Comparison of ENCODE assay signal across 23 cellular contexts in genomic region chr5:135005076-135005475, GRCh38. TPM values are rescaled to one million over a fixed set of nuclear protein-coding genes. Genes with fewer than 3 reads are reported as not detected.
DNase-seq lines count a peak whose midpoint lies in the region; ATAC-seq and TF ChIP-seq lines count a peak whose summit lies in the region.
"Had no signal": no experiment of that assay in that cellular context is flagged by ENCODE, and none has a peak within 500 bp of the region (broad histone marks: within the 10 kb centered on the region; RNA-seq: fewer than 3 reads in every experiment).

No MANE protein-coding gene starts in this region.

- no peak for ATAC-seq in activated naive CD8-positive, alpha-beta T cell treated with anti-CD3 and anti-CD28 coated beads, Interleukin-2, amount 10 ng/mL, durations not matched to agents 7 days and 5 days (ENCODE audit: low read depth)
- no peak for ATAC-seq in HG03442 (IDR thresholded peaks at IDR 0.05; ENCODE audit: unreplicated experiment)

- H3K4me1 Mint-ChIP-seq in activated naive CD8-positive, alpha-beta T cell treated with anti-CD3 and anti-CD28 coated beads, Interleukin-2, amount 10 ng/mL, durations not matched to agents 7 days and 5 days = no peaks in the 10 kb centered on the region
- no peaks in the 10 kb centered on the region for H3K4me1 Mint-ChIP-seq in activated naive CD8-positive, alpha-beta T cell treated with anti-CD3 and anti-CD28 coated beads for 36 hours
- no peaks in the 10 kb centered on the region for H3K4me1 Mint-ChIP-seq in endothelial cell (ENCODE audit: unreplicated experiment)

- no peak overlapping the region for H3K4me3 ChIP-seq in H7 (ENCODE audit: insufficient read depth, low read depth, low read length)
- no peak overlapping the region for H3K4me3 ChIP-seq in brain microvascular endothelial cell (ENCODE audit: low read depth, low read length)
- H3K4me3 ChIP-seq: BLaER1 treated with 17β-estradiol and CSF1 and Interleukin-3, amounts not matched to agents 10 nM and 100 nM; GM23248; HAP-1; MG63; PC-9 had no signal

- TF ChIP-seq CTCF in endothelial cell (IDR thresholded peaks at IDR 0.05; ENCODE audit: unreplicated experiment) (no peak), brain microvascular endothelial cell (IDR thresholded peaks at IDR 0.05; ENCODE audit: low read depth, low read length, missing control alignments) (no peak)

- no peak for DNase-seq in activated naive CD8-positive, alpha-beta T cell treated with anti-CD3 and anti-CD28 coated beads, Interleukin-2, amount 10 ng/mL, durations not matched to agents 7 days and 5 days
- DNase-seq in activated naive CD8-positive, alpha-beta T cell treated with anti-CD3 and anti-CD28 coated beads for 36 hours = no peak
- DNase-seq in H7 = peak; percentile 13
- DNase-seq in mesenteric fat pad (ENCODE audit: low spot score) = peak; percentile 75
- no peak for DNase-seq in endothelial cell (ENCODE audit: low spot score)
- DNase-seq in brain microvascular endothelial cell = no peak
- DNase-seq: AML-193; CD4-positive, alpha-beta T cell; GM23248; IMR-90; KG1; MG63; NCI-H1694; NCI-H2029 treated with DMSO at 0.1 percent for 48 hours; NCI-H526 treated with DMSO at 0.1 percent for 48 hours; PC-9; Right ventricle myocardium superior; RPMI8226 had no signal

- POLR2A ChIA-PET in activated naive CD8-positive, alpha-beta T cell treated with anti-CD3 and anti-CD28 coated beads, Interleukin-2, amount 10 ng/mL, durations not matched to agents 7 days and 5 days (lab: Charles Lee) = no interaction called here

- peaks cover 5% of the 10 kb centered on the region for H3K27me3 Mint-ChIP-seq in activated naive CD8-positive, alpha-beta T cell treated with anti-CD3 and anti-CD28 coated beads, Interleukin-2, amount 10 ng/mL, durations not matched to agents 7 days and 5 days
- H3K27me3 Mint-ChIP-seq in activated naive CD8-positive, alpha-beta T cell treated with anti-CD3 and anti-CD28 coated beads for 36 hours = peaks cover 5% of the 10 kb centered on the region
- peaks cover 3% of the 10 kb centered on the region for H3K27me3 Mint-ChIP-seq in endothelial cell (ENCODE audit: unreplicated experiment)
- H3K27me3 Mint-ChIP-seq: CD4-positive, alpha-beta T cell had no signal

- H3K36me3 ChIP-seq in H7 (replicated peaks; ENCODE audit: control insufficient read depth, insufficient read depth, low read length) = no peaks in the 10 kb centered on the region
- H3K36me3 ChIP-seq in brain microvascular endothelial cell (replicated peaks) = no peaks in the 10 kb centered on the region
- H3K36me3 ChIP-seq: HAP-1 had no signal

- no peak overlapping the region for H3K27ac ChIP-seq in brain microvascular endothelial cell
- H3K27ac ChIP-seq: BLaER1 treated with 17β-estradiol and CSF1 and Interleukin-3, amounts not matched to agents 10 nM and 100 nM; GM23248; PC-9 had no signal

- H3K27ac Mint-ChIP-seq in activated naive CD8-positive, alpha-beta T cell treated with anti-CD3 and anti-CD28 coated beads, Interleukin-2, amount 10 ng/mL, durations not matched to agents 7 days and 5 days = peak overlapping the region; percentile 48
- H3K27ac Mint-ChIP-seq in activated naive CD8-positive, alpha-beta T cell treated with anti-CD3 and anti-CD28 coated beads for 36 hours = no peak overlapping the region
- no peak overlapping the region for H3K27ac Mint-ChIP-seq in endothelial cell (ENCODE audit: unreplicated experiment)
- H3K27ac Mint-ChIP-seq: CD4-positive, alpha-beta T cell had no signal

- no peak overlapping the region for H3K4me3 Mint-ChIP-seq in activated naive CD8-positive, alpha-beta T cell treated with anti-CD3 and anti-CD28 coated beads, Interleukin-2, amount 10 ng/mL, durations not matched to agents 7 days and 5 days
- no peak overlapping the region for H3K4me3 Mint-ChIP-seq in activated naive CD8-positive, alpha-beta T cell treated with anti-CD3 and anti-CD28 coated beads for 36 hours
- no peak overlapping the region for H3K4me3 Mint-ChIP-seq in endothelial cell (ENCODE audit: unreplicated experiment)
- H3K4me3 Mint-ChIP-seq: CD4-positive, alpha-beta T cell had no signal

- in situ Hi-C loops in brain microvascular endothelial cell (cut with HindIII; ENCODE audit: low pct_ligation_motif_present, low sequenced_read_pairs) = no loop called here

- no peaks in the 10 kb centered on the region for H3K9me3 Mint-ChIP-seq in activated naive CD8-positive, alpha-beta T cell treated with anti-CD3 and anti-CD28 coated beads, Interleukin-2, amount 10 ng/mL, durations not matched to agents 7 days and 5 days
- H3K9me3 Mint-ChIP-seq in activated naive CD8-positive, alpha-beta T cell treated with anti-CD3 and anti-CD28 coated beads for 36 hours = peaks cover 4% of the 10 kb centered on the region
- no peaks in the 10 kb centered on the region for H3K9me3 Mint-ChIP-seq in endothelial cell (ENCODE audit: unreplicated experiment)
- H3K9me3 Mint-ChIP-seq: CD4-positive, alpha-beta T cell had no signal

- H3K27me3 ChIP-seq in H7 (ENCODE audit: control insufficient read depth, insufficient read depth, low read length) (no peaks in the 10 kb centered on the region), brain microvascular endothelial cell (replicated peaks) (no peaks in the 10 kb centered on the region)
- H3K27me3 ChIP-seq: BLaER1 treated with 17β-estradiol and CSF1 and Interleukin-3, amounts not matched to agents 10 nM and 100 nM; MG63 had no signal

- H3K36me3 Mint-ChIP-seq in activated naive CD8-positive, alpha-beta T cell treated with anti-CD3 and anti-CD28 coated beads, Interleukin-2, amount 10 ng/mL, durations not matched to agents 7 days and 5 days = peaks cover 4% of the 10 kb centered on the region
- peaks cover 10% of the 10 kb centered on the region for H3K36me3 Mint-ChIP-seq in activated naive CD8-positive, alpha-beta T cell treated with anti-CD3 and anti-CD28 coated beads for 36 hours
- H3K36me3 Mint-ChIP-seq in endothelial cell (ENCODE audit: low read depth, unreplicated experiment) = no peaks in the 10 kb centered on the region

RNA-seq across cellular contexts. Expression of gene PITX1, which starts 29.0 kb away (rescaled TPM):
- total RNA-seq in activated naive CD8-positive, alpha-beta T cell treated with anti-CD3 and anti-CD28 coated beads, Interleukin-2, amount 10 ng/mL, durations not matched to agents 7 days and 5 days = not detected
- not detected for total RNA-seq in activated naive CD8-positive, alpha-beta T cell treated with anti-CD3 and anti-CD28 coated beads for 36 hours
- total RNA-seq in H7 (2014; rRNA removed; shearing (Covaris generic)) = not detected in 2 replicates
- total RNA-seq in mesenteric fat pad (0.13 TPM), endothelial cell (ENCODE audit: unreplicated experiment) (0.87 TPM)
- total RNA-seq: CD4-positive, alpha-beta T cell; GM23248; Right ventricle myocardium superior had no signal

RNA-seq across cellular contexts. Expression of gene CATSPER3, which starts 37.4 kb away (rescaled TPM):
- under 1 TPM; 0.40 to 0.44 TPM for total RNA-seq in activated naive CD8-positive, alpha-beta T cell treated with anti-CD3 and anti-CD28 coated beads, Interleukin-2, amount 10 ng/mL, durations not matched to agents 7 days and 5 days
- total RNA-seq in activated naive CD8-positive, alpha-beta T cell treated with anti-CD3 and anti-CD28 coated beads for 36 hours = under 1 TPM; 0.39 to 0.46 TPM
- 0.07 TPM in 1 of 2 replicates, not detected in the other for total RNA-seq in H7 (2014; rRNA removed; shearing (Covaris generic))
- total RNA-seq in mesenteric fat pad = 0.61 TPM
- 0.33 TPM for total RNA-seq in endothelial cell (ENCODE audit: unreplicated experiment)
- total RNA-seq: A172, SK-MEL-5 had no signal

Comparison
In these comparisons a context has a peak if more than half of its experiments do, and no peak if none do; other contexts are left out.
1. DNase-seq: peak in H7 (single experiment) and mesenteric fat pad (single experiment); none in activated naive CD8-positive, alpha-beta T cell treated with anti-CD3 and anti-CD28 coated beads, Interleukin-2, amount 10 ng/mL, durations not matched to agents 7 days and 5 days (single experiment), activated naive CD8-positive, alpha-beta T cell treated with anti-CD3 and anti-CD28 coated beads for 36 hours (single experiment), endothelial cell (single experiment) and brain microvascular endothelial cell (single experiment).